In the genomic region with DNA sequence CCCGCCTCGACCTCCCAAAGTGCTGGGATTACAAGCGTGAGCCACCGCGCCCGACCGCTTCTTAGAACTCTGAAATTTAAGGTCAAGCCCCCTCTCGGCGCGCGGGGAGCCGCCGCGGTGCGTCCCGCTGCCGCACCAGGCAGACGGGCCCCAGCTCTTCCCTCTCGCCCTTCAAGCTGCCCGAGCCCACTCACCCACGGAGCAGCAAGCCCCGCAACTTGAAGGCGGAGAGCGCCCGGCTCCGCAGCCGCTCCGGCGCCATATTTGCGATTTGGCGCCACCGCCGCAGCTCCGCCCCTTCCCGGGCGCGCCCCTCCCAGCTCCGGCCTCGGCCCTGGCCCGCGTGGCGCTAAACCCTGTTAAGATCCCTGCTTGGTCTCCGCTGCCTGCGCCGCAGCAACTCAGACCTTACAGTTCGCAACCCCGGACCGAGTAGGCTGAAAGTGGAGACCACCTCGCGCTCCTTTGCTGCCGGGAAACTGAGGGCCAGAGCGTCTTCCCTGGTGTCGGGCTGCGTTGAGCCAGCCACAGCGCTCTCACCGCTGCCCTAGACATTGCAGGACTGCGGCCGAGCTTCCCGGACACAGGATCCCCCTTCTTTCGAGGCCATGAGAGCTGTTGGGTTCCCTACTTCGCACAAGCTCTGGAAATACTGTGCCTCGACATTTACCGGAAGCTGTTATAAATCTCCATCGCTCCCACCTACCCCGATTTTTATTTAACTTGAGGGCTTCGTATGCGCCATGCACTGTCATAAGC, we compare ENCODE assay signal across 8 cellular contexts. TPM values are rescaled to one million over a fixed set of nuclear protein-coding genes. Genes with fewer than 3 reads are reported as not detected.
DNase-seq lines count a peak whose midpoint lies in the region; ATAC-seq and TF ChIP-seq lines count a peak whose summit lies in the region.

POLE2 (minus strand) TSS at position 273 of the 759 bp plus-strand sequence; CDS start at position 262, 11 bp downstream.

- in situ Hi-C loops in brain microvascular endothelial cell (cut with HindIII; ENCODE audit: low pct_ligation_motif_present, low sequenced_read_pairs), result no loop called here

- ATAC-seq in HG02938 (IDR thresholded peaks at IDR 0.05; ENCODE audit: unreplicated experiment), result peak; percentile 79

- H3K9ac ChIP-seq in iPS-18a (ENCODE audit: low read length) (peak within 1 kb of the TSS; percentile 85), skeletal muscle satellite cell (ENCODE audit: low read depth, low read length) (peak within 1 kb of the TSS; percentile 84)

- DNase-seq in NCI-H1436 (lab: John Stamatoyannopoulos, UW), result peak; percentile 64
- DNase-seq in NCI-H1436 treated with DMSO at 0.1 percent for 48 hours (lab: John Stamatoyannopoulos, UW), result no peak
- peak; percentile 79 for DNase-seq in NCI-H2029 treated with DMSO at 0.1 percent for 48 hours (lab: John Stamatoyannopoulos, UW)
- peak; percentile 79 for DNase-seq in UCSD-AML1 (lab: John Stamatoyannopoulos, UW; ENCODE audit: unreplicated experiment)
- peak; percentile 45 for DNase-seq in brain microvascular endothelial cell

- peak within 1 kb of the TSS; percentile 91 for H3K4me2 ChIP-seq in skeletal muscle satellite cell (ENCODE audit: low read length)

- peaks cover 14% of the 10 kb centered on the region for H3K4me1 ChIP-seq in iPS-18a (ENCODE audit: control insufficient read depth, low read depth, low read length)
- peaks cover 16% of the 10 kb centered on the region for H3K4me1 ChIP-seq in skeletal muscle satellite cell (ENCODE audit: control insufficient read depth, insufficient read depth, low read length)

- peak within 1 kb of the TSS; percentile 77 for H3K4me3 ChIP-seq in brain microvascular endothelial cell (ENCODE audit: low read depth, low read length)
- peak within 1 kb of the TSS; percentile 78 for H3K4me3 ChIP-seq in iPS-18a (ENCODE audit: low read length)
- peak within 1 kb of the TSS; percentile 95 for H3K4me3 ChIP-seq in skeletal muscle satellite cell (ENCODE audit: low read length)

- peak; percentile 17 for TF ChIP-seq CTCF in brain microvascular endothelial cell (IDR thresholded peaks at IDR 0.05; ENCODE audit: low read depth, low read length, missing control alignments)

- H3K27me3 ChIP-seq in brain microvascular endothelial cell (replicated peaks) (no peaks in the 10 kb centered on the region), iPS-18a (ENCODE audit: control insufficient read depth, insufficient read depth, low read length) (peaks cover 29% of the 10 kb centered on the region), skeletal muscle satellite cell (ENCODE audit: control insufficient read depth, insufficient read depth, low read length) (no peaks in the 10 kb centered on the region)

- H3K9me3 ChIP-seq in iPS-18a (ENCODE audit: control insufficient read depth, low read depth, low read length), result no peaks in the 10 kb centered on the region
- H3K9me3 ChIP-seq in skeletal muscle satellite cell (replicated peaks; ENCODE audit: low read length), result no peaks in the 10 kb centered on the region

- H3K36me3 ChIP-seq in brain microvascular endothelial cell (replicated peaks) (no peaks in the 10 kb centered on the region), iPS-18a (ENCODE audit: control insufficient read depth, low read depth, low read length) (no peaks in the 10 kb centered on the region), skeletal muscle satellite cell (ENCODE audit: insufficient read depth, low read length) (no peaks in the 10 kb centered on the region)

- H3K27ac ChIP-seq in brain microvascular endothelial cell (peak within 1 kb of the TSS; percentile 9), iPS-18a (ENCODE audit: low read length) (peak within 1 kb of the TSS; percentile 84)

RNA-seq across cellular contexts. Expression of gene POLE2, which starts in this region (rescaled TPM):
- total RNA-seq in skeletal muscle satellite cell (2012; rRNA removed), result 16.0 and 24.7 TPM in 2 replicates
